ENCODE assay signal across 10 cellular contexts in the genomic region with DNA sequence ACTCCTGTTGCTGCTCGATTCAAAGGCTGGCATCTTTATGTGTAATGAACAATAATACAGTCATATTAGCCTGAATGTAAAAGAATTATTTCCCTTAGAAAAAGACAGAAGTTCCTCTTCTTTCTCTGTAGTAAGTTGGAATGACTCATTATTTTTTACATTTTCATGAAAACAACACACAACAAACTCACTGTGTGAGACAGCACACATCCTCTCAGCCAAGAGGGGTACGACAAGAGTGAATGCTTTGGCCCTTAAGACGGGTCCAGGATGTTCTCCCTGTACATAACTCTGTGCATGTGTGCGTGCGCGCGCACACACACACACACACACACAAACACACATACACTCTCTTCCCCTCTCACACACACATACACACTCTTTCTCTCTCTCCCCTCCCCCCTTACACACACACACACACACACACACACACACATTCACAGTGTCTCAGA.
DNase-seq lines count a peak whose midpoint lies in the region; ATAC-seq and TF ChIP-seq lines count a peak whose summit lies in the region.
"Had no signal": no experiment of that assay in that cellular context is flagged by ENCODE, and none has a peak within 500 bp of the region (broad histone marks: within the 10 kb centered on the region; RNA-seq: fewer than 3 reads in every experiment).

No MANE protein-coding gene starts in this region.

- POLR2A ChIA-PET in GM10248 (lab: Yijun Ruan, JAX), result interaction anchor here (0.8 kb wide), 1 partner anchor 124 kb away, joined by 3 read pairs; no protein-coding TSS in a partner anchor

- ATAC-seq in GM19372 (IDR thresholded peaks at IDR 0.05; ENCODE audit: low read depth, unreplicated experiment), result peak; percentile 16
- peak; percentile 21 for ATAC-seq in HG02763 (IDR thresholded peaks at IDR 0.05; ENCODE audit: unreplicated experiment)
- peak; percentile 28 for ATAC-seq in HG03571 (IDR thresholded peaks at IDR 0.05; ENCODE audit: unreplicated experiment)
- ATAC-seq in left colon, result no peak

- TF ChIP-seq CTCF in spleen (IDR thresholded peaks at IDR 0.05 in 8 of 11, conservative IDR thresholded peaks at IDR 0.05 in 3 of 11) (no peak), GM10248 (IDR thresholded peaks at IDR 0.05; ENCODE audit: control extremely low read depth, extremely low read depth, low read depth, missing control alignments) (no peak)

- H3K27ac ChIP-seq in spleen, result peak overlapping the region in 4 of 8 donors; percentile 16 to 54 (median 52)
- H3K27ac ChIP-seq: KMS-11 had no signal

- H3K4me1 ChIP-seq in spleen, result peaks cover 0 to 22% (median 8%) of the 10 kb centered on the region in 6 donors

- H3K36me3 ChIP-seq in spleen, result peaks cover 0 to 72% (median 11%) of the 10 kb centered on the region in 6 donors

- 81 to 88% (median 86%) methylated on average over 7 of the region's 7 CpGs for WGBS in spleen, 5 donors

- no peaks in the 10 kb centered on the region for H3K9me3 ChIP-seq in spleen
- H3K9me3 ChIP-seq: esophagus squamous epithelium had no signal

- no peak overlapping the region for H3K4me3 ChIP-seq in spleen
- H3K4me3 ChIP-seq: esophagus squamous epithelium had no signal

- H3K27me3 ChIP-seq in spleen (replicated peaks in 1 of 7), result no peaks in the 10 kb centered on the region
- H3K27me3 ChIP-seq: esophagus squamous epithelium had no signal

- intact Hi-C loops in spleen (cut with DNase I; ENCODE audit: low total_unique reads) (no loop called here), left colon (cut with DNase I, micrococcal nuclease) (no loop called here)

- CTCF ChIA-PET in GM10248 (lab: Yijun Ruan, JAX), result no interaction called here

- no peak for TF ChIP-seq POLR2A in spleen (IDR thresholded peaks at IDR 0.05)

- DNase-seq in spleen, result peak; percentile 49
- no peak for DNase-seq in medulla oblongata (ENCODE audit: extremely low spot score)
- DNase-seq in left colon, result no peak
- no peak for DNase-seq in GM10248 (ENCODE audit: extremely low spot score)
- DNase-seq: activated CD4-positive, alpha-beta memory T cell treated with anti-CD3 and anti-CD28 coated beads for 36 hours; esophagus squamous epithelium had no signal
